Comparison of ENCODE assay signal across 1 cellular context in genomic region chr6:109082178-109082577, GRCh38.
TF ChIP-seq lines count a peak whose summit lies in the region.

No MANE protein-coding gene starts in this region.

TF ChIP-seq in HepG2, 621 proteins besides CTCF, POLR2A, EP300 and RAD21:
- TF ChIP-seq IRX3 (CRISPR knock-in tag; IDR thresholded peaks at IDR 0.05; ENCODE audit: borderline replicate concordance, low read depth) = no peak
- no peak for TF ChIP-seq ZBTB49 (CRISPR knock-in tag; IDR thresholded peaks at IDR 0.05; ENCODE audit: borderline replicate concordance)
- TF ChIP-seq TERF1 (CRISPR knock-in tag; IDR thresholded peaks at IDR 0.05) = no peak
- TF ChIP-seq SNRNP70 (IDR thresholded peaks at IDR 0.05; ENCODE audit: low read depth, low read length) = no peak
- TF ChIP-seq ZNF543 (CRISPR knock-in tag; IDR thresholded peaks at IDR 0.05) = no peak
- no peak for TF ChIP-seq ZNF256 (CRISPR knock-in tag; conservative IDR thresholded peaks at IDR 0.05)
- no peak for TF ChIP-seq ZBTB26 (CRISPR knock-in tag; IDR thresholded peaks at IDR 0.05; ENCODE audit: borderline replicate concordance)
- no peak for TF ChIP-seq MEIS1 (CRISPR knock-in tag; IDR thresholded peaks at IDR 0.05; ENCODE audit: borderline replicate concordance)
- TF ChIP-seq BRCA1 (CRISPR knock-in tag; IDR thresholded peaks at IDR 0.05) = no peak
- TF ChIP-seq U2AF2 (IDR thresholded peaks at IDR 0.05; ENCODE audit: low read depth, low read length) = no peak
- no peak for TF ChIP-seq MED1 (CRISPR knock-in tag; IDR thresholded peaks at IDR 0.05)
- no peak for TF ChIP-seq HNF4G (IDR thresholded peaks at IDR 0.05; ENCODE audit: borderline replicate concordance, low read depth, low read length)
- no peak for TF ChIP-seq HNF4G (CRISPR knock-in tag; IDR thresholded peaks at IDR 0.05; ENCODE audit: borderline replicate concordance, low read depth)
- TF ChIP-seq, protein P1, sequence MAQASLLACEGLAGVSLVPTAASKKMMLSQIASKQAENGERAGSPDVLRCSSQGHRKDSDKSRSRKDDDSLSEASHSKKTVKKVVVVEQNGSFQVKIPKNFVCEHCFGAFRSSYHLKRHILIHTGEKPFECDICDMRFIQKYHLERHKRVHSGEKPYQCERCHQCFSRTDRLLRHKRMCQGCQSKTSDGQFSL (CRISPR knock-in tag; IDR thresholded peaks at IDR 0.05) = no peak
- TF ChIP-seq JUN (CRISPR knock-in tag; IDR thresholded peaks at IDR 0.05) = no peak
- TF ChIP-seq ADNP (CRISPR knock-in tag; IDR thresholded peaks at IDR 0.05) = no peak
- TF ChIP-seq ZNF703 (CRISPR knock-in tag; IDR thresholded peaks at IDR 0.05; ENCODE audit: borderline replicate concordance) = no peak
TF ChIP-seq in HepG2: peak in this region for 0.
